30 cellular contexts compared by ENCODE assay signal in the genomic region with DNA sequence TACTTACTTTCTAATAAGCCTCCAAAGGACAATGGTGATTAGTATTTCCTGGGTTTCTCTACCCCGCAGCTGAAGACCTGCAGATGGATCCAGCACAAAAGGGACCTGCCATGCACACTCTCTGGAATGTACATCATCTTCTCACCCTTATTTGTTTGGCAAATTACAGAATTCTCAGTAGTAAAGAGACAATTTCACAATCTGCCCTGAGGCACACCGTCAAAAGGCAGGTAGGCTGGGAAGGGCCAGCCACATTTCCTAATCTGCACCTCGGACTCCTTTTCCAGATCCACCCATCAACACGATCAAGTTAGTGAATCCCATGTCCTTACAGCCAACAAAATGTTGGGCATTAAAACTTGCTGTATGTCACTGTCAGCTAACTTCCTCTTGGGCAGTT. TPM values are rescaled to one million over a fixed set of nuclear protein-coding genes. Genes with fewer than 3 reads are reported as not detected.
"Had no signal": no experiment of that assay in that cellular context is flagged by ENCODE, and none has a peak within 500 bp of the region (broad histone marks: within the 10 kb centered on the region; RNA-seq: fewer than 3 reads in every experiment).

No MANE protein-coding gene starts in this region.

- H3K9me3 ChIP-seq: ovary, right lobe of liver, thoracic aorta, upper lobe of right lung had no signal

- H3K27ac Mint-ChIP-seq: activated CD4-positive, alpha-beta memory T cell treated with anti-CD3 and anti-CD28 coated beads for 36 hours; activated naive CD4-positive, alpha-beta T cell treated with anti-CD3 and anti-CD28 coated beads, Interleukin-2, amount 50 U/mL, for 72 hours; activated T-helper 17 cell treated with anti-CD3 and anti-CD28 coated beads, Interleukin-2, amount 50 U/mL, for 72 hours; memory B cell; naive thymus-derived CD4-positive, alpha-beta T cell; progenitor cell of endocrine pancreas; stimulated activated naive CD8-positive, alpha-beta T cell treated with anti-CD3 and anti-CD28 coated beads, Interleukin-15, Interleukin-2, amounts not matched to agents 100 ng/mL and 50 ng/mL, for 24 hours; T-helper 1 cell treated with Interleukin-12 subunit alpha and Interleukin-12 subunit beta and Interleukin-4 antibody, amounts not matched to agents 30 μg/mL and 1 μg/mL, for 36 hours had no signal

- H3K36me3 Mint-ChIP-seq: activated CD4-positive, alpha-beta memory T cell treated with anti-CD3 and anti-CD28 coated beads for 36 hours; memory B cell; naive thymus-derived CD4-positive, alpha-beta T cell had no signal

- ATAC-seq: activated CD4-positive, CD25-positive, alpha-beta regulatory T cell treated with anti-CD3 and anti-CD28 coated beads, Interleukin-2, amount 50 U/mL, for 24 hours; activated naive CD4-positive, alpha-beta T cell treated with anti-CD3 and anti-CD28 coated beads, Interleukin-2, amount 50 U/mL, for 72 hours; activated T-cell treated with anti-CD3 and anti-CD28 coated beads, Interleukin-2, amount 50 U/mL, for 4 hours; activated T-helper 17 cell treated with anti-CD3 and anti-CD28 coated beads, Interleukin-2, amount 50 U/mL, for 72 hours; left colon; upper lobe of right lung had no signal

- DNase-seq: activated CD4-positive, alpha-beta memory T cell treated with anti-CD3 and anti-CD28 coated beads for 36 hours; activated CD4-positive, alpha-beta T cell treated with anti-CD3 and anti-CD28 coated beads for 48 hours; activated naive CD4-positive, alpha-beta T cell; activated T-cell treated with anti-CD3 and anti-CD28 coated beads, Interleukin-2, amount 50 U/mL, for 4 hours; dermis blood vessel endothelial cell; effector CD4-positive, alpha-beta T cell; erythroblast; head of caudate nucleus; hippocampal formation; kidney; left colon; midbrain; naive thymus-derived CD4-positive, alpha-beta T cell; ovary; stimulated activated CD4-positive, alpha-beta T cell treated with anti-CD3 and anti-CD28 coated beads, Interleukin-12 subunit alpha, Interleukin-12 subunit beta, amount 100 ng/mL, for 4 hours; stimulated activated CD4-positive, alpha-beta T cell treated with anti-CD3 and anti-CD28 coated beads, Interleukin-4, amount 100 ng/mL, for 1 hour; T-helper 9 cell; upper lobe of right lung; WERI-Rb-1 had no signal

- H3K27ac ChIP-seq: ovary, right lobe of liver, thoracic aorta, upper lobe of right lung, WERI-Rb-1 had no signal

- H3K36me3 ChIP-seq: ovary, right lobe of liver, thoracic aorta, upper lobe of right lung had no signal

- H3K27me3 ChIP-seq: ovary had no signal

- H3K4me1 Mint-ChIP-seq: activated T-helper 17 cell treated with anti-CD3 and anti-CD28 coated beads, Interleukin-2, amount 50 U/mL, for 72 hours had no signal

- H3K4me3 Mint-ChIP-seq: activated CD4-positive, alpha-beta memory T cell treated with anti-CD3 and anti-CD28 coated beads for 36 hours; activated T-cell treated with anti-CD3 and anti-CD28 coated beads, Interleukin-2, amount 50 U/mL, for 4 hours; activated T-helper 17 cell treated with anti-CD3 and anti-CD28 coated beads, Interleukin-2, amount 50 U/mL, for 72 hours; memory B cell; naive thymus-derived CD4-positive, alpha-beta T cell; stimulated activated naive CD8-positive, alpha-beta T cell treated with anti-CD3 and anti-CD28 coated beads, Interleukin-15, Interleukin-2, amounts not matched to agents 100 ng/mL and 50 ng/mL, for 24 hours; T-helper 1 cell treated with Interleukin-12 subunit alpha and Interleukin-12 subunit beta and Interleukin-4 antibody, amounts not matched to agents 30 μg/mL and 1 μg/mL, for 36 hours had no signal

- H3K9me3 Mint-ChIP-seq: activated CD4-positive, alpha-beta memory T cell treated with anti-CD3 and anti-CD28 coated beads for 36 hours; activated naive CD4-positive, alpha-beta T cell treated with anti-CD3 and anti-CD28 coated beads, Interleukin-2, amount 50 U/mL, for 72 hours; activated T-cell treated with anti-CD3 and anti-CD28 coated beads, Interleukin-2, amount 50 U/mL, for 4 hours; activated T-helper 17 cell treated with anti-CD3 and anti-CD28 coated beads, Interleukin-2, amount 50 U/mL, for 72 hours; memory B cell; stimulated activated naive CD8-positive, alpha-beta T cell treated with anti-CD3 and anti-CD28 coated beads, Interleukin-15, Interleukin-2, amounts not matched to agents 100 ng/mL and 50 ng/mL, for 24 hours; T-helper 1 cell treated with Interleukin-12 subunit alpha and Interleukin-12 subunit beta and Interleukin-4 antibody, amounts not matched to agents 30 μg/mL and 1 μg/mL, for 36 hours had no signal

- H3K4me3 ChIP-seq: ovary, right lobe of liver, thoracic aorta, upper lobe of right lung had no signal

RNA-seq across cellular contexts. Expression of gene OVOL2, which starts 4.9 kb away (rescaled TPM):
- total RNA-seq: activated CD4-positive, alpha-beta memory T cell treated with anti-CD3 and anti-CD28 coated beads for 36 hours; activated naive CD4-positive, alpha-beta T cell treated with anti-CD3 and anti-CD28 coated beads, Interleukin-2, amount 50 U/mL, for 72 hours; activated T-cell treated with anti-CD3 and anti-CD28 coated beads, Interleukin-2, amount 50 U/mL, for 4 hours; activated T-helper 17 cell treated with anti-CD3 and anti-CD28 coated beads, Interleukin-2, amount 50 U/mL, for 72 hours; dermis blood vessel endothelial cell; naive thymus-derived CD4-positive, alpha-beta T cell; skeletal muscle tissue; subcutaneous adipose tissue had no signal
